In genomic region chr3:169764453-169765280, GRCh38 we compare ENCODE assay signal across 8 cellular contexts. TPM values are rescaled to one million over a fixed set of nuclear protein-coding genes. Genes with fewer than 3 reads are reported as not detected.
A peak's percentile ranks its signal among the peaks of the same experiment; 100 is the strongest.
DNase-seq lines count a peak whose midpoint lies in the region; ATAC-seq and FAIRE-seq lines count a peak whose summit lies in the region.

Gene TERC (minus strand): TSS chr3:169765060.

- H3K9ac ChIP-seq in NT2/D1 (ENCODE audit: insufficient read length, low read depth) = peak within 1 kb of the TSS; percentile 93

- peak; percentile 86 for FAIRE-seq in endometrium (lab: Jason Lieb, UNC)

- H3K4me1 ChIP-seq in NT2/D1 (ENCODE audit: insufficient read depth, insufficient read length) = no peaks in the 10 kb centered on the region
- H3K4me1 ChIP-seq in mesodermal cell (ENCODE audit: control insufficient read depth, insufficient read depth, low read length, poor library complexity, severe bottlenecking) = no peaks in the 10 kb centered on the region

- no peaks in the 10 kb centered on the region for H3K27me3 ChIP-seq in NT2/D1 (ENCODE audit: insufficient read depth, insufficient read length)

- peak; percentile 60 for DNase-seq in COLO829 (ENCODE audit: low spot score)
- peak; percentile 88 for DNase-seq in HS-5 (ENCODE audit: low read depth)
- peak; percentile 65 for DNase-seq in NT2/D1 (ENCODE audit: low read depth, low spot score)
- DNase-seq in activated CD8-positive, alpha-beta memory T cell treated with anti-CD3 and anti-CD28 coated beads, Interleukin-2, amount 50 U/mL, for 48 hours = peak; percentile 94
- peak; percentile 84 to 88 for DNase-seq in stimulated activated CD8-positive, alpha-beta memory T cell treated with anti-CD3 and anti-CD28 coated beads, Interleukin-15, amount 100 ng/mL, for 4 hours (ENCODE audit: low read depth in 2 of 2)

- H3K9me3 ChIP-seq in NT2/D1 (ENCODE audit: insufficient read depth, low read length) (peaks cover 20% of the 10 kb centered on the region), mesodermal cell (ENCODE audit: control insufficient read depth, low read length) (peaks cover 8% of the 10 kb centered on the region)

- H3K4me3 ChIP-seq in NT2/D1 (ENCODE audit: insufficient read length, low read depth) (peak within 1 kb of the TSS; percentile 88), mesodermal cell (ENCODE audit: extremely low read depth, insufficient read depth, low read length, poor library complexity, severe bottlenecking) (peak within 1 kb of the TSS; percentile 29)

- peak; percentile 76 for ATAC-seq in GM19467 (IDR thresholded peaks at IDR 0.05; ENCODE audit: unreplicated experiment)

- H3K36me3 ChIP-seq in NT2/D1 (ENCODE audit: insufficient read depth, insufficient read length, low read length) = no peaks in the 10 kb centered on the region
- H3K36me3 ChIP-seq in mesodermal cell (ENCODE audit: control insufficient read depth, insufficient read depth, low read length) = no peaks in the 10 kb centered on the region

- no peak within 1 kb of the TSS for H3K27ac ChIP-seq in mesodermal cell (ENCODE audit: low read depth, low read length, severe bottlenecking)

- WGBS in mesodermal cell (ENCODE audit: insufficient coverage in 2 of 2), 2 experiments = 65 to 84% methylated on average over 51 to 77 of the region's 77 CpGs

RNA-seq across cellular contexts. Expression of gene TERC, which starts in this region (rescaled TPM):
- polyA plus RNA-seq in mesodermal cell (2013, experiment 1 of 2) = 6.3 TPM
- polyA plus RNA-seq in mesodermal cell (2013, experiment 2 of 2) = 1.9 TPM
